In the genomic region with DNA sequence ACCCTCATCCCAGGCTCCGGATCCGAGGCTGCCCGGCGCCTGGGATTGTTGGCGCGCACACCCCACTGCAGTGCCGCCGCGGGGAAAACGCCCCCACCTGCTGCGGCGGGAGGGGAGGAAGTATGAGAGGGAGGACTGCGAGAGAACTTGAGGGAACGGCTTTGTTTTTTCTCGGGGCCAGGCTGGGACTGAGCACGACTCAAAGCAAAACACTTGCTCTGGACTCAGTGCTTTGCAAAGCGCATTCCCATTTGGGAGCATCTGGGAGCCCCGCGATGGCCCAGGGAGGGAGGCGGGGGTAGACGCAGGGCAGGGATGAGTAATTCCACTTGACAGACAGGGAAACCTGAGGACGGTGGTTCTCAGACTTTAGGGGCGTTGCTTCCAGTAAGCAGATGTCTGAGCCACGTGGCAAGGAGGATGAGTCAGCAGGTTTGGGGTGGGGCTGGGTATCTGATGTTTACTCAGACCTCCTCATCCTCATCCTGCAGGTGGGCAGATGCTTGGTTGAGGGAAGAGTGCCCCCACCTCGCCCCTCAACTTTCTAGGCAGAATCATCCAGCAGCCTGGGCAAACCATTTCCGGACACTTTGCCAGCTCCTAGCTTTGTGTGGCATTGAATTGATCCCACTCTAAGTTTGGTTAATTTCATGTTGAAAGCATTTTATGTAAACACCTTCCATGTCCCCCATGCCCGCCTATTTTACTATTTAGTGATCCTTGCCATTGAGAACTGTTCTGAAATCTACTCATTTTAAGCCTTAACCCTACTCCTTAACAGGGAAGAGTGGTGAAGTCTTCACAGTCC, we compare ENCODE assay signal across 1 cellular context.
A peak's percentile ranks its signal among the peaks of the same experiment; 100 is the strongest.
TF ChIP-seq lines count a peak whose summit lies in the region.

No MANE protein-coding gene starts in this region.

TF ChIP-seq in HCT116, 20 proteins besides CTCF, POLR2A, EP300 and RAD21 (continued from another document):
- TF ChIP-seq YY1 (IDR thresholded peaks at IDR 0.05; ENCODE audit: extremely low read depth, insufficient replicate concordance, low read depth, low read length): no peak
- TF ChIP-seq, protein P1, sequence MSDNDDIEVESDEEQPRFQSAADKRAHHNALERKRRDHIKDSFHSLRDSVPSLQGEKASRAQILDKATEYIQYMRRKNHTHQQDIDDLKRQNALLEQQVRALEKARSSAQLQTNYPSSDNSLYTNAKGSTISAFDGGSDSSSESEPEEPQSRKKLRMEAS (IDR thresholded peaks at IDR 0.05): peak; percentile 80
- peak; percentile 52 for TF ChIP-seq SP1 (IDR thresholded peaks at IDR 0.05; ENCODE audit: low read depth)
- no peak for TF ChIP-seq CEBPB (IDR thresholded peaks at IDR 0.05; ENCODE audit: low read depth)
- no peak for TF ChIP-seq EZH2 (IDR thresholded peaks at IDR 0.05)
- TF ChIP-seq JUND (IDR thresholded peaks at IDR 0.05): peak; percentile 73
- no peak for TF ChIP-seq EGR1 (IDR thresholded peaks at IDR 0.05; ENCODE audit: low read depth)
